Comparison of ENCODE assay signal across 8 cellular contexts in the genomic region with DNA sequence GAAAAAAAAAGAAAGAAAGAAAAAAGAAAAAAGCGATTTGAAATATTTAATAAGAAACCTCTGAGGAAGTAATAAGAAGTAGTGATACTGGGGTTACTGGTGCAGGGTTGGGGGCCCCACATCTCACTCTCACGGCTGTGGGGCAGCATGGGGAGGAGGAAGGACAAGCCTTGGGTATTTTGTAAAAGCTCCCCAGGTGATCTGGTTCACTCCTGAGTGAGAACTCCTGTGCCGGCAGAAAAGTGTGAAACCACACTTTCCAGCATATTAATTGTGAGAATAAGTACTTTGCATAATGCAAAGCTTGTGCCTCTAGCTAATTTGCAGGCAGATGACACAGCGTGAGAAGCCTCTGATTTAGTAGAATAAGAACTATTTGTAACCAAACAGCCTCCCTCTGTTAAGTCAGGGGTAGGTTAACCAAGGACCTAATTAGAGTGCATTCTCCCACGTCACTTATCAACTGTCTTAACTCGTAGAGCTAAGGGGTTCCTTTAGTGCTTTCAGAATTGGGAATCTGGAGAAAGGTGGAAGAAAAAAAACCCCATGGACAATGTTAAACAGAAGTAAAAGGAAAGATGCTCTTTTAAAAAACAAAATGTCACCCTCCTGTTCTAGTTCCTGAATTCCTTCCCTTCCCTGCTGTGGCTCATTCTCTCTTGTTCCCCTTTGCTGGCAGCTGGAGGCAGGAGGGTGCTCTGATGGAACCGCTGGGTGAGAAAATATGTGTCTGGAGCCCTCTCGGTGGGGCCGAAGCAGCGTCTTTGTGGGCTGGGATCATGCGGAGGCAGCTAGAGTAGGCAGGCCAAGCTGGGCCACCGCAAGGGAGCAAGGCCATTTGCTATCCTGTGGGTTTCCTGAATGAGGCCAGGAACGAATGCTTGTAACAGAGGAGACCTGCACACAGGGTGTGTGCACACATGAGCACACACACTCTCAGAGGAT.
DNase-seq lines count a peak whose midpoint lies in the region; ATAC-seq and TF ChIP-seq lines count a peak whose summit lies in the region.

No MANE protein-coding gene starts in this region.

- no peak for TF ChIP-seq POLR2A in transverse colon (IDR thresholded peaks at IDR 0.05)

- CTCF ChIA-PET in activated CD8-positive, alpha-beta memory T cell treated with anti-CD3 and anti-CD28 coated beads, Interleukin-2, amount 10 ng/mL, durations not matched to agents 7 days and 5 days (lab: Charles Lee): interaction anchor here (0.6 to 4.5 kb wide), 14 partner anchors 12 to 280 kb away, joined by 3 to 52 read pairs (median 4); no protein-coding TSS in a partner anchor

- TF ChIP-seq CTCF in transverse colon (IDR thresholded peaks at IDR 0.05): no peak

- in situ Hi-C loops in transverse colon (cut with MboI; ENCODE audit: low pct_ligation_motif_present in 1 of 4, low pct_unique_long_range_greater_than_20kb in 1 of 4, low sequenced_read_pairs in 3 of 4): no loop called here

- H3K4me3 ChIP-seq in transverse colon: no peak overlapping the region

- ATAC-seq in HG03196 (IDR thresholded peaks at IDR 0.05; ENCODE audit: unreplicated experiment): peak; percentile 60
- ATAC-seq in activated CD8-positive, alpha-beta memory T cell treated with anti-CD3 and anti-CD28 coated beads, Interleukin-2, amount 10 ng/mL, durations not matched to agents 7 days and 5 days: peak; percentile 50

- peaks cover 0 to 37% (median 13%) of the 10 kb centered on the region in 4 donors for H3K4me1 ChIP-seq in transverse colon

- peak; percentile 72 for DNase-seq in NK-92 treated with Interleukin-12 subunit alpha and Interleukin-12 subunit beta, amount 100 ng/mL, for 24 hours (lab: John Stamatoyannopoulos, UW)
- DNase-seq in NK-92 (lab: John Stamatoyannopoulos, UW; ENCODE audit: unreplicated experiment) (no peak), transverse colon (peak; percentile 49), middle frontal gyrus (ENCODE audit: extremely low spot score, low spot score) (no peak), kidney tubule cell (ENCODE audit: low spot score) (no peak)
- peak; percentile 83 for DNase-seq in activated CD8-positive, alpha-beta memory T cell treated with anti-CD3 and anti-CD28 coated beads, Interleukin-2, amount 10 ng/mL, durations not matched to agents 7 days and 5 days

- peaks cover 32% of the 10 kb centered on the region for H3K36me3 Mint-ChIP-seq in activated CD8-positive, alpha-beta memory T cell treated with anti-CD3 and anti-CD28 coated beads, Interleukin-2, amount 10 ng/mL, durations not matched to agents 7 days and 5 days

- no peaks in the 10 kb centered on the region for H3K27me3 Mint-ChIP-seq in activated CD8-positive, alpha-beta memory T cell treated with anti-CD3 and anti-CD28 coated beads, Interleukin-2, amount 10 ng/mL, durations not matched to agents 7 days and 5 days

- H3K27ac ChIP-seq in layer of hippocampus (ENCODE audit: low read depth, low read length): peak overlapping the region; percentile 11
- H3K27ac ChIP-seq in transverse colon: peak overlapping the region; percentile 34 to 61 (median 49)

- TF ChIP-seq EP300 in transverse colon (IDR thresholded peaks at IDR 0.05; ENCODE audit: low read depth): no peak

- H3K4me3 Mint-ChIP-seq in activated CD8-positive, alpha-beta memory T cell treated with anti-CD3 and anti-CD28 coated beads, Interleukin-2, amount 10 ng/mL, durations not matched to agents 7 days and 5 days: peak overlapping the region; percentile 64

- H3K27me3 ChIP-seq in layer of hippocampus (ENCODE audit: control insufficient read depth, insufficient read depth, low read length) (no peaks in the 10 kb centered on the region), transverse colon (no peaks in the 10 kb centered on the region)

- no peaks in the 10 kb centered on the region for H3K36me3 ChIP-seq in transverse colon

- 74 to 76% methylated on average over 4 to 13 of the region's 13 CpGs for WGBS in transverse colon (ENCODE audit: low coverage in 1 of 2), 2 donors

- peak overlapping the region; percentile 99 for H3K27ac Mint-ChIP-seq in activated CD8-positive, alpha-beta memory T cell treated with anti-CD3 and anti-CD28 coated beads, Interleukin-2, amount 10 ng/mL, durations not matched to agents 7 days and 5 days

- peaks cover 98% of the 10 kb centered on the region for H3K4me1 Mint-ChIP-seq in activated CD8-positive, alpha-beta memory T cell treated with anti-CD3 and anti-CD28 coated beads, Interleukin-2, amount 10 ng/mL, durations not matched to agents 7 days and 5 days

- H3K9me3 ChIP-seq in transverse colon: no peaks in the 10 kb centered on the region

- intact Hi-C loops in transverse colon (cut with DNase I; ENCODE audit: low total_unique reads): no loop called here

- no peaks in the 10 kb centered on the region for H3K9me3 Mint-ChIP-seq in activated CD8-positive, alpha-beta memory T cell treated with anti-CD3 and anti-CD28 coated beads, Interleukin-2, amount 10 ng/mL, durations not matched to agents 7 days and 5 days (ENCODE audit: low read depth)

Comparison
In these comparisons a context has a peak if more than half of its experiments do, and no peak if none do; other contexts are left out.
1. DNase-seq: peak in NK-92 treated with Interleukin-12 subunit alpha and Interleukin-12 subunit beta, amount 100 ng/mL, for 24 hours (single experiment), activated CD8-positive, alpha-beta memory T cell treated with anti-CD3 and anti-CD28 coated beads, Interleukin-2, amount 10 ng/mL, durations not matched to agents 7 days and 5 days (single experiment) and transverse colon (single experiment); none in NK-92 (single experiment), middle frontal gyrus (single experiment) and kidney tubule cell (single experiment).